ENCODE assay signal across 34 cellular contexts in the genomic region with DNA sequence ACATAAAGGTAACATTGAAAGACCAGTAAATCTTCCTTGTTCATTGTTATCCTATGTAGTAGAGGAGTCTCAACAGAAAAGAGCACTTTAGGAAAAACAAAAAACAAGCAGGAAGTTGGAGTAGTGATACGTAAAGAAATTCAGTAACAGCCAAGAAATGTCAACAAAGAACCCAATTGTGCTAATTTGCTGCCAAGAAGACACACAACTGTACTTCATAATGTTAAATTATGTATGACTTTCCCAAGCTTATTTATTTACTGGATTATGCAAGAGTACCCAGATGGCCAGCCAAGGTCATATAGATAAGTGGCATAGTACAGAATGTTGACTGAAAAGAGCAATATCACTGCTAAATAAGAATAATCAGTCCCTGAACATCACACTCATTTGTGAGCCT.
DNase-seq lines count a peak whose midpoint lies in the region; ATAC-seq, FAIRE-seq and TF ChIP-seq lines count a peak whose summit lies in the region.
"Had no signal": no experiment of that assay in that cellular context is flagged by ENCODE, and none has a peak within 500 bp of the region (broad histone marks: within the 10 kb centered on the region; RNA-seq: fewer than 3 reads in every experiment).

No MANE protein-coding gene starts in this region.

- H3K9me3 Mint-ChIP-seq in Calu3 (ENCODE audit: low read depth, unreplicated experiment) = peaks cover 4% of the 10 kb centered on the region
- H3K9me3 Mint-ChIP-seq: activated naive CD4-positive, alpha-beta T cell treated with anti-CD3 and anti-CD28 coated beads, Interleukin-2, amount 50 U/mL, for 24 hours; activated T-helper 17 cell treated with anti-CD3 and anti-CD28 coated beads, Interleukin-2, amount 50 U/mL, for 72 hours had no signal

- no peak for ATAC-seq in HG02571 (IDR thresholded peaks at IDR 0.05; ENCODE audit: unreplicated experiment)
- ATAC-seq: activated CD4-positive, alpha-beta T cell treated with anti-CD3 and anti-CD28 coated beads for 36 hours; activated CD8-positive, alpha-beta T cell treated with anti-CD3 and anti-CD28 coated beads, Interleukin-2, amount 10 ng/mL, durations not matched to agents 7 days and 5 days; activated T-helper 17 cell treated with anti-CD3 and anti-CD28 coated beads, Interleukin-2, amount 50 U/mL, for 72 hours; Panc1; psoas muscle; stimulated activated effector memory CD8-positive, alpha-beta T cell treated with anti-CD3 and anti-CD28 coated beads, Interleukin-12 subunit alpha, Interleukin-12 subunit beta, amount 100 ng/mL, for 72 hours had no signal

- H3K4me1 Mint-ChIP-seq in Calu3 (ENCODE audit: low read depth, unreplicated experiment) = peaks cover 14% of the 10 kb centered on the region
- H3K4me1 Mint-ChIP-seq: activated CD4-positive, alpha-beta T cell treated with anti-CD3 and anti-CD28 coated beads for 36 hours; activated naive CD4-positive, alpha-beta T cell treated with anti-CD3 and anti-CD28 coated beads, Interleukin-2, amount 50 U/mL, for 24 hours; activated T-helper 17 cell treated with anti-CD3 and anti-CD28 coated beads, Interleukin-2, amount 50 U/mL, for 72 hours; naive B cell; stimulated activated effector memory CD8-positive, alpha-beta T cell treated with anti-CD3 and anti-CD28 coated beads, Interleukin-12 subunit alpha, Interleukin-12 subunit beta, amount 100 ng/mL, for 72 hours had no signal

- DNase-seq in Calu3 (no peak), LNCaP clone FGC (ENCODE audit: low read depth) (peak; percentile 99), bronchial epithelial cell (ENCODE audit: low read depth) (peak; percentile 1), left kidney (ENCODE audit: low read depth, low spot score) (peak; percentile 26), NOMO-1 treated with dmso at 0.1 percent for 144 hours (lab: John Stamatoyannopoulos, UW; ENCODE audit: unreplicated experiment) (no peak), posterior cingulate gyrus (no peak)
- no peak for DNase-seq in activated effector memory CD4-positive, alpha-beta T cell treated with anti-CD3 and anti-CD28 coated beads, Interleukin-2, amount 50 U/mL, for 16 hours
- DNase-seq: activated CD4-positive, alpha-beta T cell treated with anti-CD3 and anti-CD28 coated beads for 36 hours; activated CD8-positive, alpha-beta T cell treated with anti-CD3 and anti-CD28 coated beads, Interleukin-2, amount 10 ng/mL, durations not matched to agents 7 days and 5 days; caudate nucleus; CD4-positive, alpha-beta T cell; cortex of kidney; DMS 273 treated with DMSO at 0.1 percent for 48 hours; effector memory CD4-positive, alpha-beta T cell; KBM-7; kidney; MG63; naive B cell; NCI-H1105 treated with DMSO at 0.1 percent for 48 hours; NCI-H187 treated with DMSO at 0.1 percent for 48 hours; NCI-H2171 treated with DMSO at 0.1 percent for 48 hours; NCI-H510A treated with DMSO at 0.1 percent for 48 hours; NK-92 treated with Interleukin-12 subunit alpha and Interleukin-12 subunit beta, amount 100 ng/mL, for 24 hours; psoas muscle; substantia nigra; T-helper 9 cell; trophoblast cell had no signal

- no peaks in the 10 kb centered on the region for H3K27me3 ChIP-seq in bronchial epithelial cell (ENCODE audit: control insufficient read depth, insufficient read depth, low read length)
- H3K27me3 ChIP-seq: MG63 had no signal

- CTCF ChIA-PET in Calu3 (lab: Charles Lee) = no interaction called here

- TF ChIP-seq CTCF in Calu3 (IDR thresholded peaks at IDR 0.05; ENCODE audit: unreplicated experiment) = no peak
- no peak for TF ChIP-seq CTCF in LNCaP clone FGC (IDR thresholded peaks at IDR 0.05; ENCODE audit: control insufficient read depth, extremely low read depth, insufficient read depth)
- TF ChIP-seq CTCF in bronchial epithelial cell (IDR thresholded peaks at IDR 0.05; ENCODE audit: insufficient read depth, low read length, severe bottlenecking) = no peak

- H3K4me3 Mint-ChIP-seq in Calu3 (ENCODE audit: low read depth, unreplicated experiment) = no peak overlapping the region
- H3K4me3 Mint-ChIP-seq: activated CD4-positive, alpha-beta T cell treated with anti-CD3 and anti-CD28 coated beads for 36 hours; activated CD8-positive, alpha-beta T cell treated with anti-CD3 and anti-CD28 coated beads, Interleukin-2, amount 10 ng/mL, durations not matched to agents 7 days and 5 days; activated naive CD4-positive, alpha-beta T cell treated with anti-CD3 and anti-CD28 coated beads, Interleukin-2, amount 50 U/mL, for 24 hours; activated T-helper 17 cell treated with anti-CD3 and anti-CD28 coated beads, Interleukin-2, amount 50 U/mL, for 72 hours; CD4-positive, alpha-beta T cell; mesothelial cell of epicardium; naive B cell; stimulated activated effector memory CD8-positive, alpha-beta T cell treated with anti-CD3 and anti-CD28 coated beads, Interleukin-12 subunit alpha, Interleukin-12 subunit beta, amount 100 ng/mL, for 72 hours had no signal

- BruUV-seq in Calu3 (replicated peaks; lab: Mats Ljungman, UMichigan) = no TSS peak

- H3K27me3 Mint-ChIP-seq in Calu3 (ENCODE audit: unreplicated experiment) = no peaks in the 10 kb centered on the region
- H3K27me3 Mint-ChIP-seq: activated CD4-positive, alpha-beta T cell treated with anti-CD3 and anti-CD28 coated beads for 36 hours; activated naive CD4-positive, alpha-beta T cell treated with anti-CD3 and anti-CD28 coated beads, Interleukin-2, amount 50 U/mL, for 24 hours; activated T-helper 17 cell treated with anti-CD3 and anti-CD28 coated beads, Interleukin-2, amount 50 U/mL, for 72 hours; CD4-positive, alpha-beta T cell; naive B cell had no signal

- peak overlapping the region; percentile 40 for H3K27ac Mint-ChIP-seq in Calu3 (ENCODE audit: unreplicated experiment)
- H3K27ac Mint-ChIP-seq: activated CD4-positive, alpha-beta T cell treated with anti-CD3 and anti-CD28 coated beads for 36 hours; activated CD8-positive, alpha-beta T cell treated with anti-CD3 and anti-CD28 coated beads, Interleukin-2, amount 10 ng/mL, durations not matched to agents 7 days and 5 days; activated naive CD4-positive, alpha-beta T cell treated with anti-CD3 and anti-CD28 coated beads, Interleukin-2, amount 50 U/mL, for 24 hours; activated T-helper 17 cell treated with anti-CD3 and anti-CD28 coated beads, Interleukin-2, amount 50 U/mL, for 72 hours; CD4-positive, alpha-beta T cell; mesothelial cell of epicardium; naive B cell; stimulated activated effector memory CD8-positive, alpha-beta T cell treated with anti-CD3 and anti-CD28 coated beads, Interleukin-12 subunit alpha, Interleukin-12 subunit beta, amount 100 ng/mL, for 72 hours had no signal

- no peak overlapping the region for H3K4me3 ChIP-seq in LNCaP clone FGC (ENCODE audit: low read depth, low read length)
- no peak overlapping the region for H3K4me3 ChIP-seq in bronchial epithelial cell (ENCODE audit: low read depth, low read length)
- H3K4me3 ChIP-seq: MG63, psoas muscle had no signal

- no peaks in the 10 kb centered on the region for H3K36me3 Mint-ChIP-seq in Calu3 (ENCODE audit: insufficient read depth, unreplicated experiment)
- H3K36me3 Mint-ChIP-seq: activated naive CD4-positive, alpha-beta T cell treated with anti-CD3 and anti-CD28 coated beads, Interleukin-2, amount 50 U/mL, for 24 hours; naive B cell; stimulated activated effector memory CD8-positive, alpha-beta T cell treated with anti-CD3 and anti-CD28 coated beads, Interleukin-12 subunit alpha, Interleukin-12 subunit beta, amount 100 ng/mL, for 72 hours had no signal

- no peaks in the 10 kb centered on the region for H3K36me3 ChIP-seq in bronchial epithelial cell (ENCODE audit: control insufficient read depth, insufficient read depth, low read length)
- H3K36me3 ChIP-seq: MG63 had no signal

- no peak for FAIRE-seq in bronchial epithelial cell (lab: Jason Lieb, UNC)
- FAIRE-seq: GM12891, kidney had no signal

- intact Hi-C loops in Calu3 (cut with micrococcal nuclease; ENCODE audit: unreplicated experiment) = no loop called here
- intact Hi-C loops in posterior cingulate gyrus (cut with DNase I) = no loop called here

Comparison
In these comparisons a context has a peak if more than half of its experiments do, and no peak if none do; other contexts are left out.
1. DNase-seq: peak in LNCaP clone FGC (single experiment), bronchial epithelial cell (single experiment) and left kidney (single experiment); none in Calu3 (single experiment), NOMO-1 treated with dmso at 0.1 percent for 144 hours (single experiment), posterior cingulate gyrus (0 of 10) and activated effector memory CD4-positive, alpha-beta T cell treated with anti-CD3 and anti-CD28 coated beads, Interleukin-2, amount 50 U/mL, for 16 hours (single experiment).